In genomic region chr2:120291464-120292311, GRCh38 we compare ENCODE assay signal across 12 cellular contexts. TPM values are rescaled to one million over a fixed set of nuclear protein-coding genes. Genes with fewer than 3 reads are reported as not detected.
DNase-seq lines count a peak whose midpoint lies in the region; ATAC-seq and TF ChIP-seq lines count a peak whose summit lies in the region.
"Had no signal": no experiment of that assay in that cellular context is flagged by ENCODE, and none has a peak within 500 bp of the region (broad histone marks: within the 10 kb centered on the region; RNA-seq: fewer than 3 reads in every experiment).

No MANE protein-coding gene starts in this region.

- H3K9me3 ChIP-seq in heart right ventricle (no peaks in the 10 kb centered on the region), right atrium auricular region (no peaks in the 10 kb centered on the region)
- H3K9me3 ChIP-seq: BE2C, uterus had no signal

- intact Hi-C loops in heart right ventricle (cut with DNase I): no loop called here

- H3K4me3 ChIP-seq in heart right ventricle (no peak overlapping the region), right atrium auricular region (no peak overlapping the region)
- H3K4me3 ChIP-seq: uterus had no signal

- H3K4me1 ChIP-seq in heart right ventricle (peaks cover 0 to 57% (median 32%) of the 10 kb centered on the region in 9 donors), right atrium auricular region (peaks cover 0 to 38% of the 10 kb centered on the region in 2 donors), foreskin keratinocyte (peaks cover 25% of the 10 kb centered on the region)
- H3K4me1 ChIP-seq: BE2C, uterus had no signal

- TF ChIP-seq CTCF in heart right ventricle (IDR thresholded peaks at IDR 0.05) (no peak), right atrium auricular region (IDR thresholded peaks at IDR 0.05) (no peak), VCaP (conservative IDR thresholded peaks at IDR 0.05) (no peak), foreskin keratinocyte (conservative IDR thresholded peaks at IDR 0.05) (no peak)

- H3K27ac ChIP-seq in heart right ventricle (peak overlapping the region in 2 of 10 donors; percentile 3 to 66), right atrium auricular region (no peak overlapping the region), VCaP (peak overlapping the region; percentile 88), foreskin keratinocyte (peak overlapping the region; percentile 6)
- H3K27ac ChIP-seq: uterus had no signal

- H3K27me3 ChIP-seq in heart right ventricle: no peaks in the 10 kb centered on the region
- no peaks in the 10 kb centered on the region for H3K27me3 ChIP-seq in right atrium auricular region
- H3K27me3 ChIP-seq in foreskin keratinocyte: no peaks in the 10 kb centered on the region
- H3K27me3 ChIP-seq: BE2C, uterus had no signal

- ATAC-seq in heart right ventricle: peak in 5 of 8 donors; percentile 41 to 82 (median 56)
- ATAC-seq in foreskin keratinocyte: peak; percentile 53
- ATAC-seq: Right ventricle myocardium inferior had no signal

- DNase-seq in heart right ventricle (peak in 1 of 2 donors; percentile 18), right atrium auricular region (ENCODE audit: low spot score) (no peak), foreskin keratinocyte (peak; percentile 59 to 82), AML-193 (lab: John Stamatoyannopoulos, UW) (no peak), RKO (ENCODE audit: low spot score) (no peak), NCI-H748 treated with DMSO at 0.1 percent for 48 hours (lab: John Stamatoyannopoulos, UW) (no peak), NCI-H510A (lab: John Stamatoyannopoulos, UW) (no peak)
- DNase-seq: BE2C, NCI-H1436, uterus had no signal

- WGBS in heart right ventricle, 2 donors: 64 to 65% methylated on average over 4 of the region's 4 CpGs

- H3K36me3 ChIP-seq in heart right ventricle (peaks cover 0 to 98% (median 0%) of the 10 kb centered on the region in 9 donors), right atrium auricular region (peaks cover 8% of the 10 kb centered on the region)
- H3K36me3 ChIP-seq: BE2C, uterus had no signal

RNA-seq across cellular contexts. Expression of gene RALB, which starts 39.0 kb away (rescaled TPM):
- total RNA-seq in heart right ventricle: 10 to 100 TPM; 37.0 to 53.8 (median 45.0) TPM
- polyA plus RNA-seq in heart right ventricle: 10 to 100 TPM; 21.9 to 68.1 TPM
- 10 to 100 TPM; 43.7 to 48.5 TPM for total RNA-seq in right atrium auricular region
- 49.4 and 57.4 TPM in 2 replicates for total RNA-seq in foreskin keratinocyte
- polyA plus RNA-seq in foreskin keratinocyte: 44.7 and 47.8 TPM in 2 replicates

RNA-seq across cellular contexts. Expression of gene INHBB, which starts 54.2 kb away (rescaled TPM):
- total RNA-seq in heart right ventricle (1 to 10 TPM in 9 of 10 donors, under 1 TPM in 1; 0.89 to 9.2 (median 2.5) TPM), right atrium auricular region (1 to 10 TPM in 1 of 2 donors, under 1 TPM in 1; 0.74 to 5.9 TPM), foreskin keratinocyte (not detected in 2 replicates)
- polyA plus RNA-seq in heart right ventricle (1 to 10 TPM; 3.6 to 5.9 TPM), foreskin keratinocyte (not detected in 2 replicates)

Comparison
In these comparisons a context has a peak if more than half of its experiments do, and no peak if none do; other contexts are left out.
1. DNase-seq: peak in foreskin keratinocyte (2 of 2); none in right atrium auricular region (single experiment), AML-193 (0 of 2), RKO (single experiment), NCI-H748 treated with DMSO at 0.1 percent for 48 hours (single experiment) and NCI-H510A (single experiment).
2. H3K27ac ChIP-seq: peak in VCaP (single experiment) and foreskin keratinocyte (single experiment); none in right atrium auricular region (0 of 2).